13 cellular contexts compared by ENCODE assay signal in the genomic region with DNA sequence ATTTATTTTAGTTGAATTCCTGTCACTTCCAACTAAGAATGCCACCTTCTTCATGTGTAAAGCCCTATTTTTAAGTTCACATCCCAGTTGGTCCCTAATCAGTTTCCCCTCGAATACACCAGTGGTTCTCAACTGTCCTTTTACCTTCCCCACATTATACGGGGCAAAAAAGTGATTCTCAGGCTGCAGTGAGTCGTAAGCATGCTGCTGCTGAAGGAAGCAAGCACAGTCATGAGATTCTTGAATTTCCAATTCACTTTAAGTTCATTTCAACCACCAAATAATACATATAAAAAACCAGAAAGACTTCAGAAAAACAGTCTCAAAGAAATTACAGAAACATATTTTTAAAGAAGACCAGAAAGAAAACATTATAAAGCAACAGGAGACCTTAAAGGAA. TPM values are rescaled to one million over a fixed set of nuclear protein-coding genes. Genes with fewer than 3 reads are reported as not detected.
DNase-seq lines count a peak whose midpoint lies in the region; ATAC-seq and TF ChIP-seq lines count a peak whose summit lies in the region.
"Had no signal": no experiment of that assay in that cellular context is flagged by ENCODE, and none has a peak within 500 bp of the region (broad histone marks: within the 10 kb centered on the region; RNA-seq: fewer than 3 reads in every experiment).

No MANE protein-coding gene starts in this region.

- H3K36me3 Mint-ChIP-seq in MCF 10A (ENCODE audit: insufficient read depth, unreplicated experiment), result no peaks in the 10 kb centered on the region
- no peaks in the 10 kb centered on the region for H3K36me3 Mint-ChIP-seq in activated naive CD4-positive, alpha-beta T cell treated with anti-CD3 and anti-CD28 coated beads, Interleukin-2, amount 10 ng/mL, durations not matched to agents 7 days and 5 days

- no peak for TF ChIP-seq POLR2A in uterus (IDR thresholded peaks at IDR 0.05)

- BruUV-seq in MCF 10A (replicated peaks; lab: Mats Ljungman, UMichigan), result no TSS peak

- intact Hi-C loops in heart right ventricle (cut with DNase I) (loop anchor here in 3 of 10 donors (5.0 to 10.0 kb wide), 3 partner anchors 39 to 46 kb away; partner anchors contain the start of gene UBE2G1 (in 1 of the 3)), MCF 10A (cut with micrococcal nuclease) (no loop called here), uterus (cut with DNase I; ENCODE audit: low total_unique reads) (no loop called here)

- H3K9me3 Mint-ChIP-seq in MCF 10A (ENCODE audit: unreplicated experiment), result no peaks in the 10 kb centered on the region
- no peaks in the 10 kb centered on the region for H3K9me3 Mint-ChIP-seq in activated naive CD4-positive, alpha-beta T cell treated with anti-CD3 and anti-CD28 coated beads, Interleukin-2, amount 10 ng/mL, durations not matched to agents 7 days and 5 days

- H3K4me1 ChIP-seq in cardiac muscle cell (ENCODE audit: low read depth) (peaks cover 53% of the 10 kb centered on the region), heart right ventricle (peaks cover 0 to 78% (median 51%) of the 10 kb centered on the region in 9 donors), uterus (peaks cover 0 to 8% of the 10 kb centered on the region in 2 donors)

- no peak overlapping the region for H3K4me3 ChIP-seq in cardiac muscle cell
- no peak overlapping the region for H3K4me3 ChIP-seq in heart right ventricle
- no peak overlapping the region for H3K4me3 ChIP-seq in uterus

- H3K36me3 ChIP-seq in cardiac muscle cell, result no peaks in the 10 kb centered on the region
- H3K36me3 ChIP-seq in heart right ventricle, result no peaks in the 10 kb centered on the region
- H3K36me3 ChIP-seq in uterus, result no peaks in the 10 kb centered on the region

- ATAC-seq in heart right ventricle (no peak), HG02981 (IDR thresholded peaks at IDR 0.05; ENCODE audit: unreplicated experiment) (no peak)

- no peak overlapping the region for H3K4me3 Mint-ChIP-seq in MCF 10A (ENCODE audit: unreplicated experiment)
- H3K4me3 Mint-ChIP-seq in activated naive CD4-positive, alpha-beta T cell treated with anti-CD3 and anti-CD28 coated beads, Interleukin-2, amount 10 ng/mL, durations not matched to agents 7 days and 5 days, result no peak overlapping the region

- DNase-seq in cardiac muscle cell (ENCODE audit: low read depth in 1 of 2, low spot score in 1 of 2) (no peak), heart right ventricle (no peak), MCF 10A (ENCODE audit: unreplicated experiment) (no peak), kidney tubule cell (ENCODE audit: low spot score) (peak; percentile 27), uterus (no peak), NCI-H69 (lab: John Stamatoyannopoulos, UW) (no peak)
- no peak for DNase-seq in activated naive CD4-positive, alpha-beta T cell treated with anti-CD3 and anti-CD28 coated beads, Interleukin-2, amount 10 ng/mL, durations not matched to agents 7 days and 5 days
- DNase-seq: activated CD4-positive, alpha-beta T cell treated with anti-CD3 and anti-CD28 coated beads, Interleukin-2, amount 50 U/mL, for 48 hours; activated effector memory CD4-positive, alpha-beta T cell treated with Interleukin-2 at 50 U/mL for 16 hours; COR-L47; GOT3; NCI-H1930 had no signal

- no peaks in the 10 kb centered on the region for H3K9me3 ChIP-seq in cardiac muscle cell (ENCODE audit: low read depth)
- H3K9me3 ChIP-seq in heart right ventricle, result no peaks in the 10 kb centered on the region
- no peaks in the 10 kb centered on the region for H3K9me3 ChIP-seq in uterus

- WGBS in heart right ventricle, 2 donors, result 60 to 61% methylated on average over 3 of the region's 3 CpGs

- H3K27me3 ChIP-seq in cardiac muscle cell, result no peaks in the 10 kb centered on the region
- no peaks in the 10 kb centered on the region for H3K27me3 ChIP-seq in heart right ventricle
- H3K27me3 ChIP-seq in uterus, result no peaks in the 10 kb centered on the region

- CTCF ChIA-PET in MCF 10A (lab: Yijun Ruan, JAX), result interaction anchor here (1.1 kb wide), 1 partner anchor 12 kb away, joined by 3 read pairs; no protein-coding TSS in a partner anchor
- CTCF ChIA-PET in activated naive CD4-positive, alpha-beta T cell treated with anti-CD3 and anti-CD28 coated beads, Interleukin-2, amount 10 ng/mL, durations not matched to agents 7 days and 5 days (lab: Charles Lee), result no interaction called here

- H3K27ac ChIP-seq in cardiac muscle cell (peak overlapping the region; percentile 85), heart right ventricle (peak overlapping the region in 5 of 10 donors; percentile 1 to 72 (median 45)), uterus (peak overlapping the region; percentile 42 to 55)

- no peaks in the 10 kb centered on the region for H3K27me3 Mint-ChIP-seq in MCF 10A (ENCODE audit: insufficient read depth, unreplicated experiment)
- H3K27me3 Mint-ChIP-seq in activated naive CD4-positive, alpha-beta T cell treated with anti-CD3 and anti-CD28 coated beads, Interleukin-2, amount 10 ng/mL, durations not matched to agents 7 days and 5 days, result no peaks in the 10 kb centered on the region

- POLR2A ChIA-PET in MCF 10A (lab: Yijun Ruan, JAX), result interaction anchor here (1.4 kb wide), 2 partner anchors 12 to 14 kb away, joined by 3 to 5 read pairs; no protein-coding TSS in a partner anchor

- TF ChIP-seq CTCF in cardiac muscle cell (IDR thresholded peaks at IDR 0.05; ENCODE audit: low read depth, low read length) (no peak), heart right ventricle (IDR thresholded peaks at IDR 0.05) (no peak), MCF 10A (IDR thresholded peaks at IDR 0.05; ENCODE audit: unreplicated experiment) (no peak), uterus (IDR thresholded peaks at IDR 0.05) (no peak)

- peaks cover 27% of the 10 kb centered on the region for H3K4me1 Mint-ChIP-seq in MCF 10A (ENCODE audit: insufficient read depth, unreplicated experiment)
- H3K4me1 Mint-ChIP-seq in activated naive CD4-positive, alpha-beta T cell treated with anti-CD3 and anti-CD28 coated beads, Interleukin-2, amount 10 ng/mL, durations not matched to agents 7 days and 5 days, result peaks cover 3% of the 10 kb centered on the region

- peak overlapping the region; percentile 42 for H3K27ac Mint-ChIP-seq in MCF 10A (ENCODE audit: low read depth, unreplicated experiment)
- H3K27ac Mint-ChIP-seq in activated naive CD4-positive, alpha-beta T cell treated with anti-CD3 and anti-CD28 coated beads, Interleukin-2, amount 10 ng/mL, durations not matched to agents 7 days and 5 days, result no peak overlapping the region

RNA-seq across cellular contexts. Expression of gene UBE2G1, which starts 47.9 kb away (rescaled TPM):
- total RNA-seq in cardiac muscle cell (99.0 and 120 TPM in 2 replicates), heart right ventricle (100 to 1,000 TPM in 6 of 10 donors, 10 to 100 TPM in 4; 82.1 to 119 (median 104) TPM), MCF 10A (2022) (65.1 and 78.5 TPM in 2 replicates), uterus (10 to 100 TPM; 16.5 to 51.8 (median 33.9) TPM)
- polyA plus RNA-seq in cardiac muscle cell (107 and 123 TPM in 2 replicates), heart right ventricle (10 to 100 TPM; 14.9 to 41.1 TPM)

RNA-seq across cellular contexts. Expression of gene ANKFY1, which starts 54.8 kb away (rescaled TPM):
- total RNA-seq in cardiac muscle cell (20.0 and 29.0 TPM in 2 replicates), heart right ventricle (10 to 100 TPM; 18.7 to 34.4 (median 24.4) TPM), MCF 10A (2022) (34.9 and 42.8 TPM in 2 replicates), uterus (10 to 100 TPM; 17.6 to 69.5 (median 52.8) TPM)
- polyA plus RNA-seq in cardiac muscle cell (19.5 and 26.7 TPM in 2 replicates), heart right ventricle (10 to 100 TPM in 1 of 2 donors, 1 to 10 TPM in 1; 8.6 to 12.8 TPM)
